7 cellular contexts compared by ENCODE assay signal in the genomic region with DNA sequence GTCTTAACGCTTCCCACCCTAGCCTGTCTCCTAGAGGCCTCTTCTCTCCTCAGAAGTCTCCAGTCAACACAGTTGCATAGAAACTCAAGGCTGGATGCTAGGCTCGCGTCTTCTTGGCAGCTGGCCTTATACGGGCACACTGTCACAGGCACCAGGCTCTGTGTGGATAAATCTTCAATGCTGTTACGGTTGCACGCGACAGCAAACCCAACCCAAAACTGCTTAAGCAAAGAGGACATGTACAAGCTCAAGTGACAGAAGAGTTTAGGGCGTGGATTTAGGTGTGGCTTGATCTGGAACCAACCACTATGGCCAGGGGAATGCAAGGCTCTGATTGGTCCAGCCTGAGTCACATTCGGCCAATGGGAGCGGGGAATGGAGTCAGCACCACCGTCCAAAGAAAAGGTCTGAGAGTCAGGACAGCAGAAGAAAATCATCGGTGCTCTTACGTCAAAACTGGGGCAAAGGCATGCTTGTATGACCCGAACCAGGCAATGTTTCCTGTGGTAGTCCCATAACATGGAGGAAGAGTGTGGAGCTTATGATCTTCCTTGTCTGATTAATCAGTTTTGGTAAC.
DNase-seq lines count a peak whose midpoint lies in the region; ATAC-seq and TF ChIP-seq lines count a peak whose summit lies in the region.
"Not testable (repeated sequence)": the region's sequence is repeated elsewhere in the genome, so short reads cannot be mapped to it uniquely, and the experiment has no call there.

No MANE protein-coding gene starts in this region.

- CTCF ChIA-PET in HCT116 (lab: Charles Lee) = not testable (repeated sequence)

- not testable (repeated sequence) for H3K9ac ChIP-seq in HCT116 (ENCODE audit: low read length)

- not testable (repeated sequence) for H3K4me3 ChIP-seq in HCT116 (replicated peaks in 1 of 2; ENCODE audit: low read depth in 1 of 2, low read length in 2 of 2); choroid plexus epithelial cell (ENCODE audit: low read depth, low read length); fibroblast of villous mesenchyme (ENCODE audit: low read depth, low read length)

- H3K79me2 ChIP-seq in HCT116 (ENCODE audit: insufficient read depth, low read length) = not testable (repeated sequence)

- intact Hi-C loops in HCT116 (cut with micrococcal nuclease) = not testable (repeated sequence)

- H3K36me3 ChIP-seq in HCT116 (ENCODE audit: control insufficient read depth in 1 of 2, insufficient read depth in 2 of 2, low read length in 2 of 2) = not testable (repeated sequence)

- ATAC-seq in HCT116 = peak; percentile 49
- ATAC-seq in SK-N-SH treated with all-trans-retinoic acid at 6 μM for 48 hours = peak; percentile 73
- ATAC-seq in memory B cell (ENCODE audit: low read depth); stimulated activated memory B cell treated with anti-CD40 and anti-IgM and Interleukin-4, amounts not matched to agents 10 μg/mL and 1 μg/mL and 100 μg/mL, for 72 hours: not testable (repeated sequence)

- not testable (repeated sequence) for H4K20me1 ChIP-seq in HCT116 (ENCODE audit: insufficient read depth)

- not testable (repeated sequence) for BruUV-seq in HCT116 (replicated peaks; lab: Mats Ljungman, UMichigan)

- TF ChIP-seq CTCF in HCT116 (IDR thresholded peaks at IDR 0.05 in 2 of 3, conservative IDR thresholded peaks at IDR 0.05 in 1 of 3; ENCODE audit: borderline replicate concordance in 1 of 3, insufficient read depth in 1 of 3, low read depth in 2 of 3, low read length in 2 of 3); choroid plexus epithelial cell (conservative IDR thresholded peaks at IDR 0.05; ENCODE audit: low read depth, low read length); fibroblast of villous mesenchyme (IDR thresholded peaks at IDR 0.05; ENCODE audit: insufficient read depth, low read depth, low read length): not testable (repeated sequence)

- TF ChIP-seq RAD21 in HCT116 (IDR thresholded peaks at IDR 0.05; ENCODE audit: low read depth) = not testable (repeated sequence)

- not testable (repeated sequence) for H3K4me1 ChIP-seq in HCT116 (ENCODE audit: control insufficient read depth in 1 of 2, insufficient read depth in 2 of 2, low read length in 2 of 2)

- RAD21 ChIA-PET in HCT116 (lab: Charles Lee; ENCODE audit: low non-redundant PET in 1 of 2, low total read pairs in 2 of 2, uncharacterized antibody in 2 of 2, unreplicated experiment in 2 of 2) = interaction anchor here in 1 of 2 experiments (1.0 kb wide), 1 partner anchor 168 kb away, joined by 4 read pairs; no protein-coding TSS in a partner anchor

- not testable (repeated sequence) for H3K36me3 Mint-ChIP-seq in memory B cell; stimulated activated memory B cell treated with anti-CD40 and anti-IgM and Interleukin-4, amounts not matched to agents 10 μg/mL and 1 μg/mL and 100 μg/mL, for 72 hours

- peak overlapping the region; percentile 56 for H3K27ac Mint-ChIP-seq in memory B cell
- H3K27ac Mint-ChIP-seq in stimulated activated memory B cell treated with anti-CD40 and anti-IgM and Interleukin-4, amounts not matched to agents 10 μg/mL and 1 μg/mL and 100 μg/mL, for 72 hours = peak overlapping the region; percentile 7

- H3K9me3 Mint-ChIP-seq in memory B cell; stimulated activated memory B cell treated with anti-CD40 and anti-IgM and Interleukin-4, amounts not matched to agents 10 μg/mL and 1 μg/mL and 100 μg/mL, for 72 hours: not testable (repeated sequence)

- not testable (repeated sequence) for H3K27me3 ChIP-seq in HCT116 (ENCODE audit: insufficient read depth, low read length)

- not testable (repeated sequence) for H3K9me3 ChIP-seq in HCT116 (ENCODE audit: control insufficient read depth in 1 of 2, insufficient read depth in 1 of 2, low read depth in 1 of 2, low read length in 2 of 2)

- POLR2A ChIA-PET in HCT116 (lab: Charles Lee) = not testable (repeated sequence)

- H2AFZ ChIP-seq in HCT116 (ENCODE audit: low read depth, low read length, poor library complexity, severe bottlenecking) = not testable (repeated sequence)

- peaks cover 22% of the 10 kb centered on the region for H3K4me1 Mint-ChIP-seq in memory B cell
- peaks cover 36% of the 10 kb centered on the region for H3K4me1 Mint-ChIP-seq in stimulated activated memory B cell treated with anti-CD40 and anti-IgM and Interleukin-4, amounts not matched to agents 10 μg/mL and 1 μg/mL and 100 μg/mL, for 72 hours

- not testable (repeated sequence) for H3K9me2 ChIP-seq in HCT116 (ENCODE audit: insufficient read depth)

- peak; percentile 29 for DNase-seq in D341Med (ENCODE audit: low spot score)
- DNase-seq in HCT116 (ENCODE audit: low read depth, low spot score); memory B cell (ENCODE audit: low spot score in 2 of 2): not testable (repeated sequence)
- peak; percentile 5 for DNase-seq in choroid plexus epithelial cell (ENCODE audit: low read depth)
- DNase-seq in fibroblast of villous mesenchyme (ENCODE audit: low read depth) = peak; percentile 5

- not testable (repeated sequence) for TF ChIP-seq POLR2A in HCT116 (IDR thresholded peaks at IDR 0.05; ENCODE audit: borderline replicate concordance, extremely low read depth, insufficient read depth, insufficient read length)

- H3K27me3 Mint-ChIP-seq in memory B cell; stimulated activated memory B cell treated with anti-CD40 and anti-IgM and Interleukin-4, amounts not matched to agents 10 μg/mL and 1 μg/mL and 100 μg/mL, for 72 hours: not testable (repeated sequence)

- not testable (repeated sequence) for H3K4me3 Mint-ChIP-seq in memory B cell; stimulated activated memory B cell treated with anti-CD40 and anti-IgM and Interleukin-4, amounts not matched to agents 10 μg/mL and 1 μg/mL and 100 μg/mL, for 72 hours

- H3K4me2 ChIP-seq in HCT116 (ENCODE audit: low read length) = not testable (repeated sequence)

- H3K27ac ChIP-seq in HCT116 (ENCODE audit: low read depth, low read length) = not testable (repeated sequence)
